Comparison of ENCODE assay signal across 8 cellular contexts in the genomic region with DNA sequence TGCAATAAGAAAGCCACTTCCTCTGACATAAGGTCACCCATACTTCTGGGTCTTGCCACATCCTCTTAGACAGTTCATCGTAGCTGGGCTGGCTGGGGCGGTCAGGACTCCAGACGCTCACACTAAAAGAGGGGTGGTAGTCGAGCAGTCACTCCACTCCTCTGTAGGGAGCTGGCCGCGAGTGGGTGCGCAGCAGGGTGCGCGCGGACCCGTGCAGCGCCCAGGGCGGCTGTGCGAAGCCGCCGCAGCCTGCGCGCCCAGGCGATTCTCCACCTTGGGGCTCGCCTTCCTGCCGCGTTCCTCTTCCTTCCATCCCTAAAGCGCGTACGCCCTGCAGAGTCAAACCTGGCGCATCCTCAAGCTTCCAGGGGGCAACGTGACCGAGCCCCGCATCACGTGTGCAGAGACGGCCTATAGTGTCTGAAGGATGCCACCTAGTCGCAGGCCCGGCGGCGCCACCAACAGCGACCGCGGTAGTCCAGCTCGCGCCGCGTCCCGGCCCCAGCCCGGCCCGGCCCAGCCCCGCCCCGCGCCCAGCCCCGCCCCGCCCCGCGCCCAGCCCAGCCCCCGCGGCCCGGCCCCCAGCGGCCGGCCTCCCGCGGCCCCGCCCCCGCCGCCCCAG. TPM values are rescaled to one million over a fixed set of nuclear protein-coding genes. Genes with fewer than 3 reads are reported as not detected.
DNase-seq lines count a peak whose midpoint lies in the region; ATAC-seq and TF ChIP-seq lines count a peak whose summit lies in the region.

No MANE protein-coding gene starts in this region.

- H3K27ac ChIP-seq in esophagus muscularis mucosa (replicated peaks in 1 of 4): peak overlapping the region; percentile 97 to 100 (median 100)
- H3K27ac ChIP-seq in muscle layer of duodenum (ENCODE audit: low read length): peak overlapping the region; percentile 79

- peak; percentile 97 for ATAC-seq in GM21717 (IDR thresholded peaks at IDR 0.05; ENCODE audit: unreplicated experiment)

- intact Hi-C loops in esophagus muscularis mucosa (cut with DNase I): loop anchor here (1.0 kb wide), 1 partner anchor 45 kb away; no protein-coding TSS in a partner anchor

- DNase-seq in DMS53 treated with DMSO at 0.1 percent for 48 hours (lab: John Stamatoyannopoulos, UW; ENCODE audit: unreplicated experiment) (peak; percentile 94), OCI-M2 (lab: John Stamatoyannopoulos, UW; ENCODE audit: unreplicated experiment) (peak; percentile 37), esophagus muscularis mucosa (ENCODE audit: extremely low spot score) (peak; percentile 96)
- DNase-seq in Jurkat, Clone E6-1 (ENCODE audit: low read depth, low spot score): peak; percentile 76
- peak; percentile 86 for DNase-seq in activated T-cell treated with anti-CD3 and anti-CD28 coated beads, Interleukin-2, amount 50 U/mL, for 1 hour
- peak; percentile 60 to 78 for DNase-seq in stimulated activated CD8-positive, alpha-beta memory T cell treated with anti-CD3 and anti-CD28 coated beads, Interleukin-7, amount 100 ng/mL, for 48 hours (ENCODE audit: extremely low read depth in 1 of 2, low read depth in 1 of 2)

- TF ChIP-seq EP300 in esophagus muscularis mucosa (IDR thresholded peaks at IDR 0.05): no peak

- H3K4me3 ChIP-seq in Jurkat, Clone E6-1 (ENCODE audit: low read length): peak overlapping the region; percentile 81
- peak overlapping the region; percentile 85 to 95 (median 93) for H3K4me3 ChIP-seq in esophagus muscularis mucosa
- H3K4me3 ChIP-seq in muscle layer of duodenum (ENCODE audit: low read depth in 1 of 2, low read length in 2 of 2): peak overlapping the region; percentile 78 to 85

- H3K9me3 ChIP-seq in esophagus muscularis mucosa: no peaks in the 10 kb centered on the region
- H3K9me3 ChIP-seq in muscle layer of duodenum (ENCODE audit: control insufficient read depth in 1 of 2, low read length in 2 of 2): no peaks in the 10 kb centered on the region

- 0% methylated on average over 16 of the region's 62 CpGs for WGBS in esophagus muscularis mucosa

- H3K4me1 ChIP-seq in esophagus muscularis mucosa (peaks cover 60 to 79% (median 75%) of the 10 kb centered on the region in 4 donors), muscle layer of duodenum (ENCODE audit: control insufficient read depth in 1 of 2, insufficient read depth in 2 of 2, low read length in 2 of 2) (peaks cover 32 to 47% of the 10 kb centered on the region in 2 donors)

- no peak for TF ChIP-seq CTCF in esophagus muscularis mucosa (IDR thresholded peaks at IDR 0.05)

- TF ChIP-seq POLR2A in esophagus muscularis mucosa (IDR thresholded peaks at IDR 0.05; ENCODE audit: low read depth): peak; percentile 18

- H3K36me3 ChIP-seq in esophagus muscularis mucosa (peaks cover 3 to 13% (median 11%) of the 10 kb centered on the region in 4 donors), muscle layer of duodenum (ENCODE audit: control insufficient read depth in 1 of 2, insufficient read depth in 2 of 2, low read length in 2 of 2) (peaks cover 9 to 10% of the 10 kb centered on the region in 2 donors)

- no peaks in the 10 kb centered on the region for H3K27me3 ChIP-seq in esophagus muscularis mucosa
- H3K27me3 ChIP-seq in muscle layer of duodenum (ENCODE audit: low read depth, low read length): no peaks in the 10 kb centered on the region

RNA-seq across cellular contexts. Expression of a gene that starts 0.4 kb away (rescaled TPM):
- 180 TPM for polyA plus RNA-seq in Jurkat, Clone E6-1 (2012; ENCODE audit: insufficient read depth, insufficient read length)
- 100 to 1,000 TPM; 319 to 529 (median 375) TPM for total RNA-seq in esophagus muscularis mucosa

Comparison
In these comparisons a context has a peak if more than half of its experiments do, and no peak if none do; other contexts are left out.
1. Peak in every context shown above with its lines: DNase-seq, ATAC-seq, H3K4me3 ChIP-seq and H3K27ac ChIP-seq.
2. DNase-seq: peak in every context shown above with its lines; median percentile 96 in esophagus muscularis mucosa; 94 in DMS53 treated with DMSO at 0.1 percent for 48 hours; 86 in activated T-cell treated with anti-CD3 and anti-CD28 coated beads, Interleukin-2, amount 50 U/mL, for 1 hour; 76 in Jurkat, Clone E6-1; 69 in stimulated activated CD8-positive, alpha-beta memory T cell treated with anti-CD3 and anti-CD28 coated beads, Interleukin-7, amount 100 ng/mL, for 48 hours; 37 in OCI-M2.